Comparison of ENCODE assay signal across 8 cellular contexts in the genomic region with DNA sequence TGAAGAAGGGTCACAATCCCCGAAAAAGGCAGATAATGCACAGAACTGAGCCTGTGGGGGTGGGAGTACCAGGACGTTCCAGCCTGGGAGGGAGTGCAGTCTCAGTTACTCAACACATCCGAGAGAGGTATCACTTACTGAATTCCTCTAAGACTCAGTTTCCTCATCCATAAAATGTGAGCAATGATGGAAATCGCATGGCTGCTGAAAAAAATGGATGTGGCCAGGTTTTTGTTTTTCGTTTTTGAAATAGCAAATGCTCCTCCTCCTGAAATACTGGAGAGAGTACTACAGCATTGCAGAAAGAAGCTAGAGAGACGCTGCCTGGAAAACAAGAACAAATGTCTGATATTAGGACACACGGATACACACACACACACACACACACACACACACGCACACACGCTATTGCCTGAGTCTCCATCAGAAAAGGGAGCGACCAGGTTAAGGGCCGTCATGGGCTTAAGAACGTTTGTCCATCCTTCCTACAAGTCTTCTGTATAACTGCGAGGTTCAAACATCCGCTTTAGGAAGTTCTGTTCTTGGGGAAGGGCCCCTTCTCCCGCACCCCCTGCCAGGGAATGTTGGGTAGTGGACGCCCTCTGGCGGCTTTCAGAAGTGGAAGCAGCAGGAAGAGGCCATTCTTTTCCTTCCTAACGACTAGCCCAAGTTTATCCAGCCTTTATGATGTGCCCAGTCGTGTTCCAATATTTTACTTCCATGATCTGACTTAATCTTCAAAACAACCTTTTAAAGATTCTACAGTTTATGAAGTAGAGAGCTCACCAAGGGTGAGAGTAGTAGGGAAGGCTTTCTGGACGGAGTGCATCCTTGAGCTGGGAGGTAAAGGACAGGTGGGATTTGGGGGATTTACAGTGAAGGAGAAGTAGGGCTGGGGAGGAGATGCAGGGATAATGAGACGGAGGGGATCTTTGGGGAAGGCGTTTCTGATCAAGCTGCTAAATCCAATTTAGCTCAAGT. TPM values are rescaled to one million over a fixed set of nuclear protein-coding genes. Genes with fewer than 3 reads are reported as not detected.
A peak's percentile ranks its signal among the peaks of the same experiment; 100 is the strongest.
DNase-seq lines count a peak whose midpoint lies in the region; ATAC-seq and TF ChIP-seq lines count a peak whose summit lies in the region.

No MANE protein-coding gene starts in this region.

- H4K20me1 ChIP-seq in DND-41 (ENCODE audit: insufficient read depth, low read length) (peaks cover 11% of the 10 kb centered on the region), IMR-90 (ENCODE audit: insufficient read depth, low read length) (peaks cover 28% of the 10 kb centered on the region), OCI-LY7 (ENCODE audit: insufficient read depth, low read length) (no peaks in the 10 kb centered on the region)

- H3K4me3 ChIP-seq in DND-41 (ENCODE audit: low read depth in 1 of 2, low read length in 2 of 2): no peak overlapping the region
- H3K4me3 ChIP-seq in IMR-90 (ENCODE audit: insufficient read depth, low read depth, low read length): peak overlapping the region; percentile 25; the same call in 1 of the 2 replicates
- no peak overlapping the region for H3K4me3 ChIP-seq in OCI-LY7 (ENCODE audit: low read depth, low read length, poor library complexity, severe bottlenecking)
- peak overlapping the region; percentile 49 for H3K4me3 ChIP-seq in iPS-11a (ENCODE audit: low read depth, low read length)

- peak overlapping the region; percentile 86 for H2BK20ac ChIP-seq in IMR-90 (ENCODE audit: low read depth, low read length)

- H3K9me1 ChIP-seq in IMR-90 (ENCODE audit: insufficient read depth, low read length): peaks cover 15% of the 10 kb centered on the region

- H3K9me3 ChIP-seq in DND-41 (ENCODE audit: insufficient read depth, low read length, severe bottlenecking) (no peaks in the 10 kb centered on the region), IMR-90 (ENCODE audit: control insufficient read depth, insufficient read depth, low read length) (no peaks in the 10 kb centered on the region), OCI-LY7 (ENCODE audit: low read length) (no peaks in the 10 kb centered on the region)

- H3K56ac ChIP-seq in IMR-90 (ENCODE audit: extremely low read depth, insufficient read depth, low read length): peak overlapping the region; percentile 26; the same call in 1 of the 2 replicates

- H4K5ac ChIP-seq in IMR-90 (ENCODE audit: low read depth, low read length): peak overlapping the region; percentile 91

- POLR2A ChIA-PET in IMR-90 (lab: Charles Lee; ENCODE audit: unreplicated experiment) (interaction anchor here (3.0 to 3.3 kb wide), 2 partner anchors 13 to 16 kb away, joined by 22 to 29 read pairs; no protein-coding TSS in a partner anchor), OCI-LY7 (lab: Charles Lee) (interaction anchor here (0.9 to 1.3 kb wide), 2 partner anchors 20 to 50 kb away, joined by 3 read pairs; no protein-coding TSS in a partner anchor)

- H3K79me1 ChIP-seq in IMR-90 (ENCODE audit: low read depth in 1 of 2, low read length in 2 of 2): peaks cover 15 to 43% of the 10 kb centered on the region in 2 experiments; a peak in 3 of 4 replicates

- BruUV-seq in IMR-90 (replicated peaks; lab: Mats Ljungman, UMichigan) (no TSS peak), OCI-LY7 (replicated peaks; lab: Mats Ljungman, UMichigan) (no TSS peak)

- peak; percentile 41 for DNase-seq in DND-41
- peak; percentile 89 for DNase-seq in IMR-90
- DNase-seq in OCI-LY7 (ENCODE audit: low spot score): peak; percentile 56
- DNase-seq in sciatic nerve (ENCODE audit: low spot score): peak; percentile 80

- intact Hi-C loops in IMR-90 (cut with micrococcal nuclease) (loop anchor here (1.0 kb wide), 2 partner anchors 18 to 52 kb away; no protein-coding TSS in a partner anchor), OCI-LY7 (cut with micrococcal nuclease; ENCODE audit: unreplicated experiment) (loop anchor here (1.0 to 2.0 kb wide), 2 partner anchors 18 to 51 kb away; no protein-coding TSS in a partner anchor), sciatic nerve (cut with DNase I) (loop anchor here (2.0 kb wide), 1 partner anchor 19 kb away; no protein-coding TSS in a partner anchor)

- H3K4me1 ChIP-seq in DND-41 (ENCODE audit: insufficient read depth, low read length) (0 out of 2 replicates have a peak, but pooled peaks cover 3% of the 10 kb centered on the region), IMR-90 (ENCODE audit: control insufficient read depth, insufficient read depth, low read length) (peaks cover 31% of the 10 kb centered on the region), OCI-LY7 (ENCODE audit: insufficient read depth, low read length, poor library complexity, severe bottlenecking) (no peaks in the 10 kb centered on the region)

- H3K36me3 Mint-ChIP-seq in brain: peaks cover 16% of the 10 kb centered on the region
- no peaks in the 10 kb centered on the region for H3K36me3 Mint-ChIP-seq in stimulated activated memory B cell treated with anti-CD40 and anti-IgM and Interleukin-4, amounts not matched to agents 10 μg/mL and 1 μg/mL and 100 μg/mL, for 72 hours

- H3K4me2 ChIP-seq in DND-41 (ENCODE audit: insufficient read depth, low read length) (no peak overlapping the region), IMR-90 (ENCODE audit: low read depth, low read length) (peak overlapping the region; percentile 90), OCI-LY7 (ENCODE audit: low read length) (no peak overlapping the region)

- peak overlapping the region; percentile 81 to 92 (median 89) for H3K4me3 Mint-ChIP-seq in brain
- no peak overlapping the region for H3K4me3 Mint-ChIP-seq in stimulated activated memory B cell treated with anti-CD40 and anti-IgM and Interleukin-4, amounts not matched to agents 10 μg/mL and 1 μg/mL and 100 μg/mL, for 72 hours

- peak overlapping the region; percentile 91 for H2BK120ac ChIP-seq in IMR-90 (ENCODE audit: low read depth, low read length)

- peak overlapping the region; percentile 62 for H2BK5ac ChIP-seq in IMR-90 (ENCODE audit: low read depth, low read length, poor library complexity, severe bottlenecking)

- H3K9ac ChIP-seq in DND-41 (ENCODE audit: low read depth, low read length): no peak overlapping the region
- peak overlapping the region; percentile 72 for H3K9ac ChIP-seq in IMR-90 (ENCODE audit: low read depth, low read length)

- peak overlapping the region; percentile 55 for H3K23ac ChIP-seq in IMR-90 (ENCODE audit: low read depth, low read length)

- in situ Hi-C loops in IMR-90 (cut with MboI; ENCODE audit: low sequenced_read_pairs): no loop called here

- H2AK5ac ChIP-seq in IMR-90 (ENCODE audit: low read depth, low read length): peak overlapping the region; percentile 91

- TF ChIP-seq CTCF in DND-41 (IDR thresholded peaks at IDR 0.05; ENCODE audit: borderline replicate concordance, extremely low read depth, low read length, poor library complexity, severe bottlenecking) (peak; percentile 75), IMR-90 (conservative IDR thresholded peaks at IDR 0.05; ENCODE audit: low read depth, low read length) (peak; percentile 98), OCI-LY7 (conservative IDR thresholded peaks at IDR 0.05; ENCODE audit: low read length) (peak; percentile 97), brain (conservative IDR thresholded peaks at IDR 0.05) (peak; percentile 97)

- H3K14ac ChIP-seq in IMR-90 (replicated peaks; ENCODE audit: low read depth, low read length): peak overlapping the region; percentile 88

- H3K79me2 ChIP-seq in DND-41 (ENCODE audit: insufficient read depth, low read length) (no peaks in the 10 kb centered on the region), OCI-LY7 (ENCODE audit: insufficient read depth, low read depth, low read length) (no peaks in the 10 kb centered on the region)

- TF ChIP-seq POLR2A in IMR-90 (IDR thresholded peaks at IDR 0.05; ENCODE audit: low read depth, low read length): 0 out of 2 replicates have a peak, but pooled peaks have one; percentile 41

- H3K4ac ChIP-seq in IMR-90 (ENCODE audit: low read depth, low read length): peak overlapping the region; percentile 93

- H2AK9ac ChIP-seq in IMR-90 (replicated peaks; ENCODE audit: low read depth, low read length, poor library complexity): peak overlapping the region; percentile 94

- H3K27ac ChIP-seq in DND-41 (ENCODE audit: low read length): no peak overlapping the region
- peak overlapping the region; percentile 70 for H3K27ac ChIP-seq in IMR-90 (ENCODE audit: insufficient read depth, low read length)
- H3K27ac ChIP-seq in OCI-LY7 (ENCODE audit: low read depth, low read length, poor library complexity, severe bottlenecking): no peak overlapping the region

- ATAC-seq in DND-41 (ENCODE audit: insufficient read depth, low read depth) (peak; percentile 66), IMR-90 (ENCODE audit: low read depth) (peak; percentile 45), sciatic nerve (peak; percentile 84), GM18520 (IDR thresholded peaks at IDR 0.05; ENCODE audit: unreplicated experiment) (no peak)
- no peak for ATAC-seq in stimulated activated memory B cell treated with anti-CD40 and anti-IgM and Interleukin-4, amounts not matched to agents 10 μg/mL and 1 μg/mL and 100 μg/mL, for 72 hours

- TF ChIP-seq RAD21 in IMR-90 (IDR thresholded peaks at IDR 0.05; ENCODE audit: low read length): peak; percentile 96

- no peak overlapping the region for H2AFZ ChIP-seq in DND-41 (ENCODE audit: low read depth, low read length)
- peak overlapping the region; percentile 88 for H2AFZ ChIP-seq in IMR-90 (replicated peaks; ENCODE audit: low read length, poor library complexity)
- no peak overlapping the region for H2AFZ ChIP-seq in OCI-LY7 (ENCODE audit: low read length)

- dilution Hi-C loops in IMR-90 (cut with HindIII; ENCODE audit: low sequenced_read_pairs, unreplicated experiment): no loop called here

- peak overlapping the region; percentile 94 for H4K91ac ChIP-seq in IMR-90 (ENCODE audit: insufficient read depth, low read depth, low read length)

- H3K9me2 ChIP-seq in OCI-LY7 (ENCODE audit: insufficient read depth, low read length): no peaks in the 10 kb centered on the region

- H3K27me3 ChIP-seq in DND-41 (ENCODE audit: insufficient read depth, low read length, poor library complexity): peaks cover 69% of the 10 kb centered on the region
- H3K27me3 ChIP-seq in IMR-90 (ENCODE audit: control insufficient read depth, insufficient read depth, low read length): peaks cover 23% of the 10 kb centered on the region

- peaks cover 0 to 7% (median 0%) of the 10 kb centered on the region in 5 experiments for H3K9me3 Mint-ChIP-seq in brain
- no peaks in the 10 kb centered on the region for H3K9me3 Mint-ChIP-seq in stimulated activated memory B cell treated with anti-CD40 and anti-IgM and Interleukin-4, amounts not matched to agents 10 μg/mL and 1 μg/mL and 100 μg/mL, for 72 hours

- WGBS in IMR-90 (ENCODE audit: extremely low coverage in 2 of 2, insufficient read length in 1 of 2), 2 experiments: 6% methylated on average over 3 of the region's 22 CpGs; no CpG with 5 or more reads in 1 of the 2 experiments

- H3K18ac ChIP-seq in IMR-90 (ENCODE audit: low read depth, low read length): peak overlapping the region; percentile 83

- peak overlapping the region; percentile 65 to 97 for H4K8ac ChIP-seq in IMR-90 (ENCODE audit: low read depth in 2 of 2, low read length in 2 of 2)

- peak overlapping the region; percentile 83 for H2BK15ac ChIP-seq in IMR-90 (ENCODE audit: low read depth, low read length)

- CTCF ChIA-PET in IMR-90 (lab: Yijun Ruan, JAX) (interaction anchor here (0.6 to 3.8 kb wide), 13 partner anchors 12 to 250 kb away, joined by 3 to 25 read pairs (median 3); no protein-coding TSS in a partner anchor), OCI-LY7 (lab: Charles Lee; ENCODE audit: unreplicated experiment) (interaction anchor here (0.5 to 1.4 kb wide), 3 partner anchors 17 to 54 kb away, joined by 3 to 6 read pairs (median 6); no protein-coding TSS in a partner anchor)

- H3K27me3 Mint-ChIP-seq in brain: peaks cover 46% of the 10 kb centered on the region
- peaks cover 89% of the 10 kb centered on the region for H3K27me3 Mint-ChIP-seq in stimulated activated memory B cell treated with anti-CD40 and anti-IgM and Interleukin-4, amounts not matched to agents 10 μg/mL and 1 μg/mL and 100 μg/mL, for 72 hours

- H3K36me3 ChIP-seq in DND-41 (ENCODE audit: insufficient read depth, low read length) (no peaks in the 10 kb centered on the region), IMR-90 (ENCODE audit: control insufficient read depth, insufficient read depth, low read length) (peaks cover 9% of the 10 kb centered on the region; the same call in 1 of the 2 replicates), OCI-LY7 (ENCODE audit: insufficient read depth, low read length) (no peaks in the 10 kb centered on the region)

- peaks cover 49% of the 10 kb centered on the region for H3K4me1 Mint-ChIP-seq in brain
- H3K4me1 Mint-ChIP-seq in stimulated activated memory B cell treated with anti-CD40 and anti-IgM and Interleukin-4, amounts not matched to agents 10 μg/mL and 1 μg/mL and 100 μg/mL, for 72 hours: peaks cover 25% of the 10 kb centered on the region

- peak overlapping the region; percentile 89 to 96 (median 95) for H3K27ac Mint-ChIP-seq in brain
- H3K27ac Mint-ChIP-seq in stimulated activated memory B cell treated with anti-CD40 and anti-IgM and Interleukin-4, amounts not matched to agents 10 μg/mL and 1 μg/mL and 100 μg/mL, for 72 hours: no peak overlapping the region

RNA-seq across cellular contexts. Expression of gene NES, which starts 0.7 kb away (rescaled TPM):
- total RNA-seq in IMR-90 (2012; rRNA removed): 40.1 and 46.1 TPM in 2 replicates
- 25.3 and 26.7 TPM in 2 replicates for polyA plus RNA-seq in IMR-90 (2012; rRNA removed)
- polyA plus RNA-seq in IMR-90 (2012; cell fraction: cytosol; rRNA removed): 12.6 and 13.2 TPM in 2 replicates
- polyA plus RNA-seq in IMR-90 (2012; cell fraction: nucleus; rRNA removed; ENCODE audit: low replicate concordance): 30.6 and 35.9 TPM in 2 replicates
- not detected in 2 replicates for total RNA-seq in OCI-LY7 (2014; rRNA removed; shearing (Covaris generic))
- total RNA-seq in OCI-LY7 (2022): not detected in 2 replicates
- 12.7 TPM for polyA plus RNA-seq in brain (ENCODE audit: insufficient read depth, low read depth, low replicate concordance)
- 126 TPM for total RNA-seq in sciatic nerve

RNA-seq across cellular contexts. Expression of gene CRABP2, which starts 27.5 kb away (rescaled TPM):
- total RNA-seq in IMR-90 (2012; rRNA removed): 6.1 and 6.3 TPM in 2 replicates
- 12.2 and 15.7 TPM in 2 replicates for polyA plus RNA-seq in IMR-90 (2012; rRNA removed)
- polyA plus RNA-seq in IMR-90 (2012; cell fraction: cytosol; rRNA removed): 12.2 and 23.5 TPM in 2 replicates
- polyA plus RNA-seq in IMR-90 (2012; cell fraction: nucleus; rRNA removed; ENCODE audit: low replicate concordance): 6.7 and 8.7 TPM in 2 replicates
- total RNA-seq in OCI-LY7 (2014; rRNA removed; shearing (Covaris generic)): 1.4 and 2.8 TPM in 2 replicates
- 1.5 and 2.1 TPM in 2 replicates for total RNA-seq in OCI-LY7 (2022)
- polyA plus RNA-seq in brain (ENCODE audit: insufficient read depth, low read depth, low replicate concordance): 10.5 TPM
- 40.0 TPM for total RNA-seq in sciatic nerve

RNA-seq across cellular contexts. Expression of gene BCAN, which starts 36.0 kb away (rescaled TPM):
- total RNA-seq in IMR-90 (2012; rRNA removed) (not detected in 2 replicates), OCI-LY7 (2022) (not detected in 2 replicates), sciatic nerve (0.27 TPM)
- polyA plus RNA-seq in IMR-90 (2012; rRNA removed) (0.07 TPM in 1 of 2 replicates, not detected in the other), brain (ENCODE audit: insufficient read depth, low read depth, low replicate concordance) (81.5 TPM)
- 0.04 and 0.11 TPM in 2 replicates for polyA plus RNA-seq in IMR-90 (2012; cell fraction: cytosol; rRNA removed)
- 0.05 TPM in 2 replicates for polyA plus RNA-seq in IMR-90 (2012; cell fraction: nucleus; rRNA removed; ENCODE audit: low replicate concordance)
- 0.44 TPM in 1 of 2 replicates, not detected in the other for total RNA-seq in OCI-LY7 (2014; rRNA removed; shearing (Covaris generic))

RNA-seq across cellular contexts. Expression of gene METTL25B, which starts 50.4 kb away (rescaled TPM):
- total RNA-seq in IMR-90 (2012; rRNA removed) (2.3 and 3.1 TPM in 2 replicates), OCI-LY7 (2022) (45.6 and 54.1 TPM in 2 replicates), sciatic nerve (35.9 TPM)
- polyA plus RNA-seq in IMR-90 (2012; rRNA removed) (9.6 and 10.1 TPM in 2 replicates), brain (ENCODE audit: insufficient read depth, low read depth, low replicate concordance) (46.8 TPM)
- 6.7 and 10.8 TPM in 2 replicates for polyA plus RNA-seq in IMR-90 (2012; cell fraction: cytosol; rRNA removed)
- polyA plus RNA-seq in IMR-90 (2012; cell fraction: nucleus; rRNA removed; ENCODE audit: low replicate concordance): 21.6 and 31.1 TPM in 2 replicates
- total RNA-seq in OCI-LY7 (2014; rRNA removed; shearing (Covaris generic)): 24.7 and 28.0 TPM in 2 replicates

RNA-seq across cellular contexts. Expression of gene ISG20L2, which starts 50.7 kb away (rescaled TPM):
- total RNA-seq in IMR-90 (2012; rRNA removed) (13.6 and 17.0 TPM in 2 replicates), OCI-LY7 (2022) (71.3 and 74.1 TPM in 2 replicates), sciatic nerve (19.4 TPM)
- polyA plus RNA-seq in IMR-90 (2012; rRNA removed) (27.2 and 27.3 TPM in 2 replicates), brain (ENCODE audit: insufficient read depth, low read depth, low replicate concordance) (41.5 TPM)
- polyA plus RNA-seq in IMR-90 (2012; cell fraction: cytosol; rRNA removed): 11.1 and 15.5 TPM in 2 replicates
- 9.0 and 15.3 TPM in 2 replicates for polyA plus RNA-seq in IMR-90 (2012; cell fraction: nucleus; rRNA removed; ENCODE audit: low replicate concordance)
- total RNA-seq in OCI-LY7 (2014; rRNA removed; shearing (Covaris generic)): 36.5 and 37.9 TPM in 2 replicates

Comparison
In these comparisons a context has a peak if more than half of its experiments do, and no peak if none do; other contexts are left out.
1. ATAC-seq: peak in DND-41 (single experiment), IMR-90 (single experiment) and sciatic nerve (single experiment); none in GM18520 (single experiment) and stimulated activated memory B cell treated with anti-CD40 and anti-IgM and Interleukin-4, amounts not matched to agents 10 μg/mL and 1 μg/mL and 100 μg/mL, for 72 hours (single experiment).
2. H3K4me3 ChIP-seq: peak in IMR-90 (single experiment) and iPS-11a (single experiment); none in DND-41 (0 of 2) and OCI-LY7 (single experiment).
3. RNA of gene NES, which starts 0.7 kb away (total RNA-seq): 126 TPM in sciatic nerve (single experiment) and 40.1 to 46.1 TPM in IMR-90; not detected in OCI-LY7; every median in the first group is over 10 times any median in the second.
4. Peak in every context shown above with its lines, with median percentiles within 50 percentile points of each other: DNase-seq and CTCF ChIP-seq.